11 cellular contexts compared by ENCODE assay signal in genomic region chr16:29148867-29149272, GRCh38.
DNase-seq lines count a peak whose midpoint lies in the region; ATAC-seq, FAIRE-seq and TF ChIP-seq lines count a peak whose summit lies in the region.
"Had no signal": no experiment of that assay in that cellular context is flagged by ENCODE, and none has a peak within 500 bp of the region (broad histone marks: within the 10 kb centered on the region; RNA-seq: fewer than 3 reads in every experiment).

No MANE protein-coding gene starts in this region.

- FAIRE-seq in GM12891 (lab: Jason Lieb, UNC): peak; percentile 38

- POLR2A ChIA-PET in GM10248 (lab: Yijun Ruan, JAX): no interaction called here

- no peak overlapping the region for H3K4me2 ChIP-seq in smooth muscle cell
- H3K4me2 ChIP-seq: hepatocyte had no signal

- H3K9ac ChIP-seq in smooth muscle cell (ENCODE audit: low read depth): no peak overlapping the region

- no peak overlapping the region for H2AFZ ChIP-seq in smooth muscle cell (ENCODE audit: low read depth)
- H2AFZ ChIP-seq: hepatocyte had no signal

- DNase-seq in GM12891 (ENCODE audit: insufficient read length, low spot score): no peak
- peak; percentile 79 for DNase-seq in activated CD8-positive, alpha-beta memory T cell treated with anti-CD3 and anti-CD28 coated beads for 24 hours
- DNase-seq in Right ventricle myocardium superior: peak; percentile 74
- DNase-seq in stimulated activated CD4-positive, alpha-beta T cell treated with anti-CD3 and anti-CD28 coated beads, Interleukin-4, amount 100 ng/mL, for 24 hours: peak; percentile 52
- no peak for DNase-seq in smooth muscle cell (lab: John Stamatoyannopoulos, UW; ENCODE audit: unreplicated experiment)
- no peak for DNase-seq in GM10248 (ENCODE audit: extremely low spot score)
- DNase-seq in HCEC 1CT: no peak
- DNase-seq: NCI-H748 treated with DMSO at 0.1 percent for 48 hours had no signal

- H3K4me3 ChIP-seq in smooth muscle cell: no peak overlapping the region
- H3K4me3 ChIP-seq: body of pancreas, hepatocyte had no signal

- no peak for TF ChIP-seq POLR2A in GM12891 (IDR thresholded peaks at IDR 0.05; ENCODE audit: low read depth, low read length)

- H3K4me1 ChIP-seq in smooth muscle cell (ENCODE audit: low read depth): peaks cover 3% of the 10 kb centered on the region
- H3K4me1 ChIP-seq: body of pancreas had no signal

- no peaks in the 10 kb centered on the region for H4K20me1 ChIP-seq in smooth muscle cell (ENCODE audit: low read depth)

- H3F3A ChIP-seq in smooth muscle cell (ENCODE audit: low read depth): no peaks in the 10 kb centered on the region

- peak; percentile 40 for ATAC-seq in Right ventricle myocardium superior (ENCODE audit: poor library complexity)
- ATAC-seq in GM18517 (IDR thresholded peaks at IDR 0.05; ENCODE audit: unreplicated experiment): no peak
- ATAC-seq: body of pancreas had no signal

- no peaks in the 10 kb centered on the region for H3K9me3 ChIP-seq in smooth muscle cell (replicated peaks; ENCODE audit: low read depth)
- H3K9me3 ChIP-seq: body of pancreas had no signal

- 93% methylated on average over 14 of the region's 15 CpGs for WGBS in smooth muscle cell (ENCODE audit: low lambda C conversion rate)

- CTCF ChIA-PET in GM10248 (lab: Yijun Ruan, JAX): no interaction called here

- H3K27ac ChIP-seq in smooth muscle cell (ENCODE audit: low read depth): no peak overlapping the region
- H3K27ac ChIP-seq: body of pancreas, hepatocyte had no signal

- H3K27me3 ChIP-seq in smooth muscle cell (ENCODE audit: low read depth): no peaks in the 10 kb centered on the region
- H3K27me3 ChIP-seq: body of pancreas, hepatocyte had no signal

- TF ChIP-seq CTCF in smooth muscle cell (IDR thresholded peaks at IDR 0.05; ENCODE audit: borderline replicate concordance, insufficient read depth, poor library complexity, severe bottlenecking): no peak
- TF ChIP-seq CTCF in GM10248 (IDR thresholded peaks at IDR 0.05; ENCODE audit: control extremely low read depth, extremely low read depth, low read depth, missing control alignments): no peak

- no peaks in the 10 kb centered on the region for H3K79me2 ChIP-seq in smooth muscle cell (ENCODE audit: low read depth)
- H3K79me2 ChIP-seq: hepatocyte had no signal

- no peaks in the 10 kb centered on the region for H3K36me3 ChIP-seq in smooth muscle cell (ENCODE audit: low read depth)

- intact Hi-C loops in Right ventricle myocardium superior (cut with DNase I): no loop called here

TF ChIP-seq in GM12891, 5 proteins besides CTCF, POLR2A, EP300 and RAD21:
- TF ChIP-seq POLR2AphosphoS5 (IDR thresholded peaks at IDR 0.05; ENCODE audit: low read depth, low read length) (no peak), TAF1 (IDR thresholded peaks at IDR 0.05; ENCODE audit: low read depth, low read length) (no peak)

Comparison
In these comparisons a context has a peak if more than half of its experiments do, and no peak if none do; other contexts are left out.
1. DNase-seq: peak in activated CD8-positive, alpha-beta memory T cell treated with anti-CD3 and anti-CD28 coated beads for 24 hours (single experiment), Right ventricle myocardium superior (single experiment) and stimulated activated CD4-positive, alpha-beta T cell treated with anti-CD3 and anti-CD28 coated beads, Interleukin-4, amount 100 ng/mL, for 24 hours (single experiment); none in GM12891 (single experiment), smooth muscle cell (single experiment), GM10248 (single experiment) and HCEC 1CT (single experiment).